ENCODE assay signal across 1 cellular context in the genomic region with DNA sequence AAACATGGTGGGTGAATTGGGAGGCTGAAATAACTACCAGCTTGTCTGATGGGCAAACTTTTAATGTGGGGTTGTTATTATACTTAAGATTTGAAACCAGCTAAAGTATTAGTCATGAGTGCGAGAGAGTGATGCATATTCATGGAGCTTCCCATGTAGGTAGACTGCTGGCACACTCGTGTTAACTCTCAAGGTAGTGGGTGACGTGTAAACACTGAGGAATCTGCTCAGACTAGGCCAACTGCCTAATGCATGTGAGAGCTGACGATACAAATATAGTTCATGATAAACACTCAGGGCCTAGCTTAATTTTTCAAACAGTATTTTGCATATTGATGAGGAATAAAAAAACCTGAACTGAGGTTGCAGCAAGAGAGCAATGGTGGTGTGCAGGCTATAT.
TF ChIP-seq lines count a peak whose summit lies in the region.

No MANE protein-coding gene starts in this region.

TF ChIP-seq in HepG2, 621 proteins besides CTCF, POLR2A, EP300 and RAD21 (continued from another document):
- TF ChIP-seq, protein P1, sequence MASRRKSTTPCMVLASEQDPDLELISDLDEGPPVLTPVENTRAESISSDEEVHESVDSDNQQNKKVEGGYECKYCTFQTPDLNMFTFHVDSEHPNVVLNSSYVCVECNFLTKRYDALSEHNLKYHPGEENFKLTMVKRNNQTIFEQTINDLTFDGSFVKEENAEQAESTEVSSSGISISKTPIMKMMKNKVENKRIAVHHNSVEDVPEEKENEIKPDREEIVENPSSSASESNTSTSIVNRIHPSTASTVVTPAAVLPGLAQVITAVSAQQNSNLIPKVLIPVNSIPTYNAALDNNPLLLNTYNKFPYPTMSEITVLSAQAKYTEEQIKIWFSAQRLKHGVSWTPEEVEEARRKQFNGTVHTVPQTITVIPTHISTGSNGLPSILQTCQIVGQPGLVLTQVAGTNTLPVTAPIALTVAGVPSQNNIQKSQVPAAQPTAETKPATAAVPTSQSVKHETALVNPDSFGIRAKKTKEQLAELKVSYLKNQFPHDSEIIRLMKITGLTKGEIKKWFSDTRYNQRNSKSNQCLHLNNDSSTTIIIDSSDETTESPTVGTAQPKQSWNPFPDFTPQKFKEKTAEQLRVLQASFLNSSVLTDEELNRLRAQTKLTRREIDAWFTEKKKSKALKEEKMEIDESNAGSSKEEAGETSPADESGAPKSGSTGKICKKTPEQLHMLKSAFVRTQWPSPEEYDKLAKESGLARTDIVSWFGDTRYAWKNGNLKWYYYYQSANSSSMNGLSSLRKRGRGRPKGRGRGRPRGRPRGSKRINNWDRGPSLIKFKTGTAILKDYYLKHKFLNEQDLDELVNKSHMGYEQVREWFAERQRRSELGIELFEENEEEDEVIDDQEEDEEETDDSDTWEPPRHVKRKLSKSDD (CRISPR knock-in tag; IDR thresholded peaks at IDR 0.05; ENCODE audit: low read depth) = no peak
- TF ChIP-seq ATF7 (IDR thresholded peaks at IDR 0.05) (no peak), ATF7 (CRISPR knock-in tag; IDR thresholded peaks at IDR 0.05) (no peak), SP4 (CRISPR knock-in tag; IDR thresholded peaks at IDR 0.05) (no peak), ZKSCAN1 (IDR thresholded peaks at IDR 0.05; ENCODE audit: low read length) (no peak), PAF1 (CRISPR knock-in tag; IDR thresholded peaks at IDR 0.05) (no peak), ZNF746 (CRISPR knock-in tag; IDR thresholded peaks at IDR 0.05) (no peak)
- TF ChIP-seq, protein P2, sequence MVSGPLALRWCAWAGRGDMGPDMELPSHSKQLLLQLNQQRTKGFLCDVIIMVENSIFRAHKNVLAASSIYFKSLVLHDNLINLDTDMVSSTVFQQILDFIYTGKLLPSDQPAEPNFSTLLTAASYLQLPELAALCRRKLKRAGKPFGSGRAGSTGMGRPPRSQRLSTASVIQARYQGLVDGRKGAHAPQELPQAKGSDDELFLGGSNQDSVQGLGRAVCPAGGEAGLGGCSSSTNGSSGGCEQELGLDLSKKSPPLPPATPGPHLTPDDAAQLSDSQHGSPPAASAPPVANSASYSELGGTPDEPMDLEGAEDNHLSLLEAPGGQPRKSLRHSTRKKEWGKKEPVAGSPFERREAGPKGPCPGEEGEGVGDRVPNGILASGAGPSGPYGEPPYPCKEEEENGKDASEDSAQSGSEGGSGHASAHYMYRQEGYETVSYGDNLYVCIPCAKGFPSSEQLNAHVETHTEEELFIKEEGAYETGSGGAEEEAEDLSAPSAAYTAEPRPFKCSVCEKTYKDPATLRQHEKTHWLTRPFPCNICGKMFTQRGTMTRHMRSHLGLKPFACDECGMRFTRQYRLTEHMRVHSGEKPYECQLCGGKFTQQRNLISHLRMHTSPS (CRISPR knock-in tag; IDR thresholded peaks at IDR 0.05; ENCODE audit: low read depth) = no peak
